Comparison of ENCODE assay signal across 1 cellular context in genomic region chr14:37187840-37188577, GRCh38.
TF ChIP-seq lines count a peak whose summit lies in the region.
"Not testable (repeated sequence)": the region's sequence is repeated elsewhere in the genome, so short reads cannot be mapped to it uniquely, and the experiment has no call there.

No MANE protein-coding gene starts in this region.

TF ChIP-seq in HepG2, 621 proteins besides CTCF, POLR2A, EP300 and RAD21 (continues in another document):
- TF ChIP-seq KLF13 (CRISPR knock-in tag; IDR thresholded peaks at IDR 0.05), result peak; percentile 77; the same call in 1 of the 2 replicates
- peak; percentile 75 for TF ChIP-seq ZNF883 (CRISPR knock-in tag; IDR thresholded peaks at IDR 0.05; ENCODE audit: not compliant biosample characterization)
- peak; percentile 52; the same call in 1 of the 2 replicates for TF ChIP-seq ZNF512 (CRISPR knock-in tag; IDR thresholded peaks at IDR 0.05)
- peak; percentile 92 for TF ChIP-seq FOXA3 (CRISPR knock-in tag; IDR thresholded peaks at IDR 0.05)
- peak; percentile 57 for TF ChIP-seq ZNF687 (CRISPR knock-in tag; IDR thresholded peaks at IDR 0.05)
- TF ChIP-seq ZNF296 (CRISPR knock-in tag; conservative IDR thresholded peaks at IDR 0.05), result peak; percentile 86; the same call in 1 of the 2 replicates
- TF ChIP-seq HNF4A (CRISPR knock-in tag; IDR thresholded peaks at IDR 0.05), result 0 out of 2 replicates have a peak, but pooled peaks have one; percentile 23
- TF ChIP-seq YEATS2 (CRISPR knock-in tag; IDR thresholded peaks at IDR 0.05; ENCODE audit: borderline replicate concordance), result peak; percentile 45; the same call in 1 of the 2 replicates
- TF ChIP-seq FOXP1, ZBTB40, SOX6 (IDR thresholded peaks at IDR 0.05): not testable (repeated sequence)
- TF ChIP-seq FOXP1 (CRISPR knock-in tag; IDR thresholded peaks at IDR 0.05), result peak; percentile 53
- TF ChIP-seq ZBTB40 (CRISPR knock-in tag; IDR thresholded peaks at IDR 0.05), result 0 out of 2 replicates have a peak, but pooled peaks have one; percentile 26
- 0 out of 2 replicates have a peak, but pooled peaks have one; percentile 24 for TF ChIP-seq ZNF777 (CRISPR knock-in tag; IDR thresholded peaks at IDR 0.05)
- TF ChIP-seq SMAD9 (CRISPR knock-in tag; IDR thresholded peaks at IDR 0.05), result 0 out of 2 replicates have a peak, but pooled peaks have one; percentile 23
- TF ChIP-seq ERF (CRISPR knock-in tag; IDR thresholded peaks at IDR 0.05), result 0 out of 2 replicates have a peak, but pooled peaks have one; percentile 13
- TF ChIP-seq, protein P1, sequence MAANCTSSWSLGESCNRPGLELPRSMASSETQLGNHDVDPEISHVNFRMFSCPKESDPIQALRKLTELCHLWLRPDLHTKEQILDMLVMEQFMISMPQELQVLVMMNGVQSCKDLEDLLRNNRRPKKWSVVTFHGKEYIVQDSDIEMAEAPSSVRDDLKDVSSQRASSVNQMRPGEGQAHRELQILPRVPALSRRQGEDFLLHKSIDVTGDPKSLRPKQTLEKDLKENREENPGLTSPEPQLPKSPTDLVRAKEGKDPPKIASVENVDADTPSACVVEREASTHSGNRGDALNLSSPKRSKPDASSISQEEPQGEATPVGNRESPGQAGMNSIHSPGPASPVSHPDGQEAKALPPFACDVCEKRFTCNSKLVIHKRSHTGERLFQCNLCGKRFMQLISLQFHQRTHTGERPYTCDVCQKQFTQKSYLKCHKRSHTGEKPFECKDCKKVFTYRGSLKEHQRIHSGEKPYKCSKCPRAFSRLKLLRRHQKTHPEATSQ (CRISPR knock-in tag; IDR thresholded peaks at IDR 0.05; ENCODE audit: borderline replicate concordance), result 0 out of 2 replicates have a peak, but pooled peaks have one; percentile 69
- 0 out of 2 replicates have a peak, but pooled peaks have one; percentile 35 for TF ChIP-seq ZNF724P (CRISPR knock-in tag; IDR thresholded peaks at IDR 0.05; ENCODE audit: borderline replicate concordance)
- peak; percentile 48 for TF ChIP-seq SOX6 (CRISPR knock-in tag; IDR thresholded peaks at IDR 0.05)
- peak; percentile 13; the same call in 1 of the 2 replicates for TF ChIP-seq ZNF788 (CRISPR knock-in tag; IDR thresholded peaks at IDR 0.05; ENCODE audit: borderline replicate concordance)
- 0 out of 2 replicates have a peak, but pooled peaks have one; percentile 34 for TF ChIP-seq HNF1B (CRISPR knock-in tag; IDR thresholded peaks at IDR 0.05)
- TF ChIP-seq, protein P2, sequence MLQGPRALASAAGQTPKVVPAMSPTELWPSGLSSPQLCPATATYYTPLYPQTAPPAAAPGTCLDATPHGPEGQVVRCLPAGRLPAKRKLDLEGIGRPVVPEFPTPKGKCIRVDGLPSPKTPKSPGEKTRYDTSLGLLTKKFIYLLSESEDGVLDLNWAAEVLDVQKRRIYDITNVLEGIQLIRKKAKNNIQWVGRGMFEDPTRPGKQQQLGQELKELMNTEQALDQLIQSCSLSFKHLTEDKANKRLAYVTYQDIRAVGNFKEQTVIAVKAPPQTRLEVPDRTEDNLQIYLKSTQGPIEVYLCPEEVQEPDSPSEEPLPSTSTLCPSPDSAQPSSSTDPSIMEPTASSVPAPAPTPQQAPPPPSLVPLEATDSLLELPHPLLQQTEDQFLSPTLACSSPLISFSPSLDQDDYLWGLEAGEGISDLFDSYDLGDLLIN (CRISPR knock-in tag; IDR thresholded peaks at IDR 0.05; ENCODE audit: borderline replicate concordance), result peak; percentile 14; the same call in 1 of the 2 replicates
- peak; percentile 55; the same call in 1 of the 2 replicates for TF ChIP-seq PHF21A (CRISPR knock-in tag; IDR thresholded peaks at IDR 0.05)
- peak; percentile 74; the same call in 1 of the 2 replicates for TF ChIP-seq SP5 (CRISPR knock-in tag; IDR thresholded peaks at IDR 0.05; ENCODE audit: borderline replicate concordance, low read depth)
- peak; percentile 61; the same call in 1 of the 2 replicates for TF ChIP-seq ZNF513 (CRISPR knock-in tag; conservative IDR thresholded peaks at IDR 0.05)
- TF ChIP-seq WIZ (CRISPR knock-in tag; IDR thresholded peaks at IDR 0.05), result peak; percentile 80; the same call in 1 of the 2 replicates
- TF ChIP-seq ZMYM3 (CRISPR knock-in tag; IDR thresholded peaks at IDR 0.05), result peak; percentile 82; the same call in 1 of the 2 replicates
- peak; percentile 68 for TF ChIP-seq TARDBP (CRISPR knock-in tag; IDR thresholded peaks at IDR 0.05)
- TF ChIP-seq YY1 (IDR thresholded peaks at IDR 0.05; ENCODE audit: insufficient read depth, insufficient replicate concordance, low read depth, low read length), result peak; percentile 48
- TF ChIP-seq, protein P3, sequence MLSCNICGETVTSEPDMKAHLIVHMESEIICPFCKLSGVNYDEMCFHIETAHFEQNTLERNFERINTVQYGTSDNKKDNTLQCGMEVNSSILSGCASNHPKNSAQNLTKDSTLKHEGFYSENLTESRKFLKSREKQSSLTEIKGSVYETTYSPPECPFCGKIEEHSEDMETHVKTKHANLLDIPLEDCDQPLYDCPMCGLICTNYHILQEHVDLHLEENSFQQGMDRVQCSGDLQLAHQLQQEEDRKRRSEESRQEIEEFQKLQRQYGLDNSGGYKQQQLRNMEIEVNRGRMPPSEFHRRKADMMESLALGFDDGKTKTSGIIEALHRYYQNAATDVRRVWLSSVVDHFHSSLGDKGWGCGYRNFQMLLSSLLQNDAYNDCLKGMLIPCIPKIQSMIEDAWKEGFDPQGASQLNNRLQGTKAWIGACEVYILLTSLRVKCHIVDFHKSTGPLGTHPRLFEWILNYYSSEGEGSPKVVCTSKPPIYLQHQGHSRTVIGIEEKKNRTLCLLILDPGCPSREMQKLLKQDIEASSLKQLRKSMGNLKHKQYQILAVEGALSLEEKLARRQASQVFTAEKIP (CRISPR knock-in tag; IDR thresholded peaks at IDR 0.05; ENCODE audit: borderline replicate concordance), result peak; percentile 55; the same call in 1 of the 2 replicates
- TF ChIP-seq ZNF605 (CRISPR knock-in tag; IDR thresholded peaks at IDR 0.05), result peak; percentile 87
- TF ChIP-seq MIER2 (CRISPR knock-in tag; IDR thresholded peaks at IDR 0.05), result peak; percentile 11; the same call in 1 of the 2 replicates
- peak; percentile 98 for TF ChIP-seq ZNF292 (CRISPR knock-in tag; IDR thresholded peaks at IDR 0.05; ENCODE audit: borderline replicate concordance, low read depth)
